In the genomic region with DNA sequence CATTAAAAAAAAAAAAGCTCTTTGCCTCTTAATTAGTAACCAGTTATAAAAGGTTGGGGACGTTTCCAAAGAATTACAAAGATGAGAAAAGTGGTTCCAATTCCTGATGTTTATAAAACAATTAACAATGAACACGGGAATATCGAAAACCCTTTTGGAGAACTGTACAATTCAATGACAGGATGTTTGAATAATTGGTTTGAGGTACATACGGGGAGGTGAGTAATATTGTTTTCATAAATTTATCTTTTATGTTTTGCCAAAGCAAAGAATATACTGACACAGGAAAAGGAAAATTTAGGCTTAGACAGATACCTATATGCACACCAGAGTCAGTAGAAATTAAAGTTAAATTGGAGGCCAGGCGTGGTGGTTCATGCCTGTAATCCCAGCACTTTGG, we compare ENCODE assay signal across 34 cellular contexts.
"Had no signal": no experiment of that assay in that cellular context is flagged by ENCODE, and none has a peak within 500 bp of the region (broad histone marks: within the 10 kb centered on the region; RNA-seq: fewer than 3 reads in every experiment).

No MANE protein-coding gene starts in this region.

- H3K27me3 ChIP-seq: brain microvascular endothelial cell, esophagus muscularis mucosa, foreskin keratinocyte, gastrocnemius medialis had no signal

- H3K9me3 Mint-ChIP-seq: activated B cell treated with CpG ODN at 0.5 μM for 24 hours; activated CD8-positive, alpha-beta T cell treated with anti-CD3 and anti-CD28 coated beads for 36 hours; activated T-cell treated with anti-CD3 and anti-CD28 coated beads, Interleukin-2, amount 50 U/mL, for 4 hours; activated T-helper 17 cell treated with anti-CD3 and anti-CD28 coated beads, Interleukin-2, amount 50 U/mL, for 72 hours had no signal

- H3K27ac ChIP-seq: brain microvascular endothelial cell, esophagus muscularis mucosa, foreskin keratinocyte, gastrocnemius medialis, WERI-Rb-1 had no signal

- ATAC-seq: activated CD4-positive, CD25-positive, alpha-beta regulatory T cell treated with anti-CD3 and anti-CD28 coated beads, Interleukin-2, amount 50 U/mL, for 24 hours; activated CD8-positive, alpha-beta T cell treated with anti-CD3 and anti-CD28 coated beads for 36 hours; activated T-cell treated with anti-CD3 and anti-CD28 coated beads, Interleukin-2, amount 50 U/mL, for 4 hours; activated T-helper 17 cell treated with anti-CD3 and anti-CD28 coated beads, Interleukin-2, amount 50 U/mL, for 72 hours; foreskin keratinocyte; gastrocnemius medialis; T-helper 17 cell had no signal

- H3K4me3 ChIP-seq: esophagus muscularis mucosa, gastrocnemius medialis had no signal

- H3K27me3 Mint-ChIP-seq: activated B cell treated with CpG ODN at 0.5 μM for 24 hours; activated T-helper 17 cell treated with anti-CD3 and anti-CD28 coated beads, Interleukin-2, amount 50 U/mL, for 72 hours had no signal

- H3K27ac Mint-ChIP-seq: activated B cell treated with CpG ODN at 0.5 μM for 24 hours; activated CD8-positive, alpha-beta T cell treated with anti-CD3 and anti-CD28 coated beads for 36 hours; activated naive CD8-positive, alpha-beta T cell; activated T-helper 17 cell treated with anti-CD3 and anti-CD28 coated beads, Interleukin-2, amount 50 U/mL, for 72 hours; endodermal cell; T-helper 17 cell; T-helper 2 cell treated with Interferon-gamma antibody and Interleukin-4, amounts not matched to agents 5 μg/mL and 100 μg/mL, for 36 hours had no signal

- H3K4me1 Mint-ChIP-seq: activated B cell treated with CpG ODN at 0.5 μM for 24 hours had no signal

- H3K9me3 ChIP-seq: esophagus muscularis mucosa, gastrocnemius medialis had no signal

- H3K4me3 Mint-ChIP-seq: activated B cell treated with CpG ODN at 0.5 μM for 24 hours; activated CD8-positive, alpha-beta T cell treated with anti-CD3 and anti-CD28 coated beads for 36 hours; activated naive CD8-positive, alpha-beta T cell; activated T-cell treated with anti-CD3 and anti-CD28 coated beads, Interleukin-2, amount 50 U/mL, for 4 hours; activated T-helper 17 cell treated with anti-CD3 and anti-CD28 coated beads, Interleukin-2, amount 50 U/mL, for 72 hours; endodermal cell; T-helper 17 cell; T-helper 2 cell treated with Interferon-gamma antibody and Interleukin-4, amounts not matched to agents 5 μg/mL and 100 μg/mL, for 36 hours had no signal

- H3K36me3 ChIP-seq: brain microvascular endothelial cell, gastrocnemius medialis, WERI-Rb-1 had no signal

- H3K4me1 ChIP-seq: esophagus muscularis mucosa, gastrocnemius medialis had no signal

- FAIRE-seq: astrocyte, colon had no signal

- DNase-seq: activated B cell treated with CpG ODN at 0.5 μM for 24 hours; activated CD4-positive, alpha-beta T cell treated with anti-CD3 and anti-CD28 coated beads for 48 hours; activated CD4-positive, alpha-beta T cell treated with anti-CD3 and anti-CD28 coated beads, Interleukin-2, amount 50 U/mL, for 1 hour; activated CD4-positive, alpha-beta T cell treated with anti-CD3 and anti-CD28 coated beads, Interleukin-2, amount 50 U/mL, for 48 hours; activated CD8-positive, alpha-beta memory T cell treated with anti-CD3 and anti-CD28 coated beads for 24 hours; activated CD8-positive, alpha-beta T cell treated with anti-CD3 and anti-CD28 coated beads for 36 hours; activated effector memory CD4-positive, alpha-beta T cell treated with Interleukin-2 at 50 U/mL for 16 hours; activated gamma-delta T cell treated with Interleukin-2 at 50 U/mL for 16 hours; activated naive CD4-positive, alpha-beta T cell treated with anti-CD3 and anti-CD28 coated beads, Interleukin-2, amount 50 U/mL, for 16 hours; activated naive CD4-positive, alpha-beta T cell treated with Interleukin-2 at 50 U/mL for 16 hours; activated T-cell treated with anti-CD3 and anti-CD28 coated beads, Interleukin-2, amount 50 U/mL, for 4 hours; amniotic stem cell; anterior cingulate cortex; brain microvascular endothelial cell; caudate nucleus; cortex of kidney; dermis blood vessel endothelial cell; effector memory CD4-positive, alpha-beta T cell; endodermal cell; erythroblast; foreskin keratinocyte; gastrocnemius medialis; glutamatergic neuron; T-helper 1 cell; T-helper 17 cell; T1000; WERI-Rb-1 had no signal
